Comparison of ENCODE assay signal across 8 cellular contexts in genomic region chr7:107170051-107170661, GRCh38. TPM values are rescaled to one million over a fixed set of nuclear protein-coding genes. Genes with fewer than 3 reads are reported as not detected.
DNase-seq lines count a peak whose midpoint lies in the region; ATAC-seq, FAIRE-seq and TF ChIP-seq lines count a peak whose summit lies in the region.

No MANE protein-coding gene starts in this region.

- H3K27ac ChIP-seq in OCI-LY7 (ENCODE audit: low read depth, low read length, poor library complexity, severe bottlenecking) (peak overlapping the region; percentile 70), epithelial cell of prostate (peak overlapping the region; percentile 95), osteoblast (ENCODE audit: low read depth, low read length) (peak overlapping the region; percentile 74)

- H2AFZ ChIP-seq in OCI-LY7 (ENCODE audit: low read length) (peak overlapping the region; percentile 87), osteoblast (ENCODE audit: low read length) (peak overlapping the region; percentile 27)

- H3K9me3 Mint-ChIP-seq in Caco-2 (ENCODE audit: unreplicated experiment): no peaks in the 10 kb centered on the region

- H3K4me3 ChIP-seq in Caco-2 (ENCODE audit: low read depth, low read length): peak overlapping the region; percentile 92
- H3K4me3 ChIP-seq in OCI-LY7 (ENCODE audit: low read depth, low read length, poor library complexity, severe bottlenecking): peak overlapping the region; percentile 80
- H3K4me3 ChIP-seq in osteoblast (ENCODE audit: insufficient read depth, low read length): peak overlapping the region; percentile 88

- H3K4me3 Mint-ChIP-seq in Caco-2 (ENCODE audit: unreplicated experiment): peak overlapping the region; percentile 85

- no peaks in the 10 kb centered on the region for H3K36me3 ChIP-seq in Caco-2 (ENCODE audit: control insufficient read depth, insufficient read depth, low read length)
- 0 out of 2 replicates have a peak, but pooled peaks cover 4% of the 10 kb centered on the region for H3K36me3 ChIP-seq in OCI-LY7 (ENCODE audit: insufficient read depth, low read length)
- H3K36me3 ChIP-seq in osteoblast (ENCODE audit: insufficient read depth, low read length): no peaks in the 10 kb centered on the region

- no peaks in the 10 kb centered on the region for H3K27me3 Mint-ChIP-seq in Caco-2 (ENCODE audit: insufficient read depth, unreplicated experiment)

- CTCF ChIA-PET in Caco-2 (lab: Charles Lee): interaction anchor here (0.8 to 2.5 kb wide), 2 partner anchors 18 to 23 kb away, joined by 5 to 12 read pairs; no protein-coding TSS in a partner anchor
- CTCF ChIA-PET in OCI-LY7 (lab: Charles Lee; ENCODE audit: unreplicated experiment): no interaction called here

- H3K27ac Mint-ChIP-seq in Caco-2 (ENCODE audit: unreplicated experiment): peak overlapping the region; percentile 93

- no peaks in the 10 kb centered on the region for H3K4me1 ChIP-seq in Caco-2
- peaks cover 24% of the 10 kb centered on the region for H3K4me1 ChIP-seq in OCI-LY7 (ENCODE audit: insufficient read depth, low read length, poor library complexity, severe bottlenecking)
- H3K4me1 ChIP-seq in osteoblast (ENCODE audit: insufficient read depth, low read length): peaks cover 18% of the 10 kb centered on the region

- H3K79me2 ChIP-seq in OCI-LY7 (ENCODE audit: insufficient read depth, low read depth, low read length) (peaks cover 42% of the 10 kb centered on the region), osteoblast (ENCODE audit: insufficient read depth, low read length) (peaks cover 52% of the 10 kb centered on the region)

- FAIRE-seq in frontal cortex (lab: Jason Lieb, UNC): no peak

- DNase-seq in Caco-2 (no peak), OCI-LY7 (ENCODE audit: low spot score) (no peak), epithelial cell of prostate (ENCODE audit: low read depth, low spot score) (no peak), osteoblast (ENCODE audit: insufficient read length, low spot score, missing footprints) (peak; percentile 23), frontal cortex (ENCODE audit: low spot score in 2 of 2) (no peak)
- no peak for DNase-seq in activated CD4-positive, CD25-positive, alpha-beta regulatory T cell treated with anti-CD3 and anti-CD28 coated beads, Interleukin-2, amount 50 U/mL, for 72 hours

- peaks cover 27% of the 10 kb centered on the region for H3K36me3 Mint-ChIP-seq in Caco-2 (ENCODE audit: insufficient read depth, unreplicated experiment)

- POLR2A ChIA-PET in Caco-2 (lab: Charles Lee): interaction anchor here (0.7 kb wide), 2 partner anchors 11 to 31 kb away, joined by 3 to 4 read pairs; no protein-coding TSS in a partner anchor
- POLR2A ChIA-PET in OCI-LY7 (lab: Charles Lee): interaction anchor here (0.6 to 2.0 kb wide), 12 partner anchors 9 to 578 kb away, joined by 3 to 6 read pairs (median 4); partner anchors contain the start of genes COG5 and DUS4L

- ATAC-seq in GM18861 (IDR thresholded peaks at IDR 0.05; ENCODE audit: unreplicated experiment) (no peak), HG03432 (IDR thresholded peaks at IDR 0.05; ENCODE audit: unreplicated experiment) (no peak)

- TF ChIP-seq CTCF in Caco-2 (IDR thresholded peaks at IDR 0.05; ENCODE audit: insufficient read depth in 1 of 2, low read depth in 1 of 2, low read length in 1 of 2, severe bottlenecking in 1 of 2, unreplicated experiment in 1 of 2) (no peak), OCI-LY7 (conservative IDR thresholded peaks at IDR 0.05; ENCODE audit: low read length) (no peak; the same call in 1 of the 2 replicates), osteoblast (IDR thresholded peaks at IDR 0.05; ENCODE audit: extremely low read depth, low read depth, low read length) (no peak)

- H3K9me2 ChIP-seq in OCI-LY7 (ENCODE audit: insufficient read depth, low read length): no peaks in the 10 kb centered on the region

- H4K20me1 ChIP-seq in OCI-LY7 (ENCODE audit: insufficient read depth, low read length): no peaks in the 10 kb centered on the region
- H4K20me1 ChIP-seq in osteoblast (ENCODE audit: insufficient read depth, low read length): peaks cover 36% of the 10 kb centered on the region

- peaks cover 6% of the 10 kb centered on the region for H3K4me1 Mint-ChIP-seq in Caco-2 (ENCODE audit: low read depth, unreplicated experiment)

- TSS peak; percentile 61 for BruUV-seq in Caco-2 (replicated peaks; lab: Mats Ljungman, UMichigan)
- BruUV-seq in OCI-LY7 (replicated peaks; lab: Mats Ljungman, UMichigan): TSS peak; percentile 47

- intact Hi-C loops in Caco-2 (cut with micrococcal nuclease; ENCODE audit: unreplicated experiment) (no loop called here), OCI-LY7 (cut with micrococcal nuclease; ENCODE audit: unreplicated experiment) (no loop called here)

- no peaks in the 10 kb centered on the region for H3K27me3 ChIP-seq in Caco-2 (replicated peaks; ENCODE audit: control insufficient read depth, insufficient read depth, low read length)
- H3K27me3 ChIP-seq in osteoblast (ENCODE audit: insufficient read depth, low read length): no peaks in the 10 kb centered on the region

- H3K9me3 ChIP-seq in Caco-2 (no peaks in the 10 kb centered on the region), OCI-LY7 (ENCODE audit: low read length) (no peaks in the 10 kb centered on the region), osteoblast (ENCODE audit: low read depth, low read length) (no peaks in the 10 kb centered on the region)

- H3K4me2 ChIP-seq in OCI-LY7 (ENCODE audit: low read length) (peak overlapping the region; percentile 93), osteoblast (ENCODE audit: insufficient read depth, low read length) (peak overlapping the region; percentile 82)

RNA-seq across cellular contexts. Expression of gene HBP1, which starts 1.4 kb away (rescaled TPM):
- 24.2 and 25.5 TPM in 2 replicates for total RNA-seq in Caco-2 (2022)
- 9.3 and 10.9 TPM in 2 replicates for total RNA-seq in OCI-LY7 (2014; rRNA removed; shearing (Covaris generic))
- total RNA-seq in OCI-LY7 (2022): 18.1 and 21.7 TPM in 2 replicates
- 166 and 175 TPM in 2 replicates for total RNA-seq in osteoblast
- 55.0 TPM for total RNA-seq in frontal cortex
